Comparison of ENCODE assay signal across 30 cellular contexts in genomic region chr2:102669401-102669800, GRCh38. TPM values are rescaled to one million over a fixed set of nuclear protein-coding genes. Genes with fewer than 3 reads are reported as not detected.
"Had no signal": no experiment of that assay in that cellular context is flagged by ENCODE, and none has a peak within 500 bp of the region (broad histone marks: within the 10 kb centered on the region; RNA-seq: fewer than 3 reads in every experiment).

No MANE protein-coding gene starts in this region.

- H3K27ac Mint-ChIP-seq: mesothelial cell of epicardium; naive B cell; natural killer cell treated with Interleukin-12 subunit alpha and Interleukin-12 subunit beta and Interleukin-15 and Interleukin-18, amount 100 ng/mL, for 72 hours; progenitor cell of endocrine pancreas; stimulated activated memory B cell treated with anti-CD40 and anti-IgM and Interleukin-4, amounts not matched to agents 10 μg/mL and 1 μg/mL and 100 μg/mL, for 72 hours had no signal

- H3K9me3 ChIP-seq: esophagus muscularis mucosa, gastroesophageal sphincter, heart left ventricle, left lung, mucosa of descending colon, neutrophil, testis, tibial artery had no signal

- ATAC-seq: foreskin keratinocyte; gastroesophageal sphincter; heart left ventricle; left cardiac atrium; left lung; mucosa of descending colon; natural killer cell treated with Interleukin-12 subunit alpha and Interleukin-12 subunit beta and Interleukin-15 and Interleukin-18, amount 100 ng/mL, for 72 hours; sciatic nerve; stimulated activated memory B cell treated with anti-CD40 and anti-IgM and Interleukin-4, amounts not matched to agents 10 μg/mL and 1 μg/mL and 100 μg/mL, for 72 hours; stimulated activated naive CD8-positive, alpha-beta T cell treated with anti-CD3 and anti-CD28 coated beads, Interleukin-15, Interleukin-2, amounts not matched to agents 100 U/mL and 50 U/mL, for 24 hours had no signal

- H2AFZ ChIP-seq: hepatocyte, parathyroid adenoma had no signal

- H3K4me3 ChIP-seq: coronary artery, esophagus muscularis mucosa, gastroesophageal sphincter, heart left ventricle, hepatocyte, left lung, mucosa of descending colon, testis, tibial artery had no signal

- DNase-seq: dermis blood vessel endothelial cell; effector memory CD4-positive, alpha-beta T cell; foreskin keratinocyte; heart left ventricle; left cardiac atrium; left lung; mesenchymal stem cell; mucosa of descending colon; naive B cell; stimulated activated CD4-positive, alpha-beta T cell treated with anti-CD3 and anti-CD28 coated beads, Interleukin-4, amount 100 ng/mL, for 4 hours; stimulated activated naive CD8-positive, alpha-beta T cell treated with anti-CD3 and anti-CD28 coated beads, Interleukin-15, Interleukin-2, amounts not matched to agents 100 U/mL and 50 U/mL, for 24 hours; substantia nigra; testis; tibial artery had no signal

- H3K4me1 Mint-ChIP-seq: neural crest cell had no signal

- H3K4me3 Mint-ChIP-seq: mesothelial cell of epicardium; naive B cell; natural killer cell treated with Interleukin-12 subunit alpha and Interleukin-12 subunit beta and Interleukin-15 and Interleukin-18, amount 100 ng/mL, for 72 hours; neural crest cell; stimulated activated memory B cell treated with anti-CD40 and anti-IgM and Interleukin-4, amounts not matched to agents 10 μg/mL and 1 μg/mL and 100 μg/mL, for 72 hours; type B pancreatic cell had no signal

- H3K27me3 ChIP-seq: esophagus muscularis mucosa, foreskin keratinocyte, gastroesophageal sphincter, hepatocyte, left lung, neutrophil, testis, tibial artery had no signal

- H3K36me3 ChIP-seq: esophagus muscularis mucosa, gastroesophageal sphincter, heart left ventricle, left lung, neutrophil, tibial artery had no signal

- H3K36me3 Mint-ChIP-seq: mesothelial cell of epicardium; naive B cell; natural killer cell treated with Interleukin-12 subunit alpha and Interleukin-12 subunit beta and Interleukin-15 and Interleukin-18, amount 100 ng/mL, for 72 hours; stimulated activated memory B cell treated with anti-CD40 and anti-IgM and Interleukin-4, amounts not matched to agents 10 μg/mL and 1 μg/mL and 100 μg/mL, for 72 hours had no signal

- H3K9ac ChIP-seq: parathyroid adenoma had no signal

- H3K4me2 ChIP-seq: hepatocyte had no signal

- FAIRE-seq: endothelial cell of umbilical vein, islet of Langerhans had no signal

- H3K79me2 ChIP-seq: hepatocyte, parathyroid adenoma had no signal

- H3K27me3 Mint-ChIP-seq: progenitor cell of endocrine pancreas had no signal

- H3K27ac ChIP-seq: coronary artery, esophagus muscularis mucosa, foreskin keratinocyte, gastroesophageal sphincter, heart left ventricle, hepatocyte, left lung, neutrophil, parathyroid adenoma, testis, tibial artery had no signal

- H3K4me1 ChIP-seq: esophagus muscularis mucosa, gastroesophageal sphincter, heart left ventricle, left lung, parathyroid adenoma, testis, tibial artery had no signal

RNA-seq across cellular contexts. Expression of gene SLC9A2, which starts 50.0 kb away (rescaled TPM):
- total RNA-seq: dermis blood vessel endothelial cell; endothelial cell of umbilical vein; fibroblast of lung; natural killer cell treated with Interleukin-12 subunit alpha and Interleukin-12 subunit beta and Interleukin-15 and Interleukin-18, amount 100 ng/mL, for 72 hours; sciatic nerve had no signal
- polyA plus RNA-seq: fibroblast of lung had no signal
